1 cellular context compared by ENCODE assay signal in genomic region chr9:101397746-101398334, GRCh38.
TF ChIP-seq lines count a peak whose summit lies in the region.

No MANE protein-coding gene starts in this region.

TF ChIP-seq in SK-N-SH, 30 proteins besides CTCF, POLR2A, EP300 and RAD21 (continued from another document):
- TF ChIP-seq USF2 (IDR thresholded peaks at IDR 0.05; ENCODE audit: borderline replicate concordance, low read depth, low read length) (no peak), EZH2phosphoT487 (IDR thresholded peaks at IDR 0.05; ENCODE audit: borderline replicate concordance, low read depth) (no peak), NFIC (IDR thresholded peaks at IDR 0.05; ENCODE audit: borderline replicate concordance) (no peak), MAX (IDR thresholded peaks at IDR 0.05; ENCODE audit: low read depth) (no peak; the same call in 1 of the 2 replicates), RXRA (IDR thresholded peaks at IDR 0.05; ENCODE audit: borderline replicate concordance, low read depth) (no peak), CHD2 (IDR thresholded peaks at IDR 0.05; ENCODE audit: low read length, partially characterized antibody) (no peak), ZBTB33 (IDR thresholded peaks at IDR 0.05; ENCODE audit: borderline replicate concordance, low read depth) (no peak), MXI1 (IDR thresholded peaks at IDR 0.05; ENCODE audit: low read depth, low read length) (no peak)
